Comparison of ENCODE assay signal across 13 cellular contexts in genomic region chr1:149841597-149842238, GRCh38. TPM values are rescaled to one million over a fixed set of nuclear protein-coding genes. Genes with fewer than 3 reads are reported as not detected.
A peak's percentile ranks its signal among the peaks of the same experiment; 100 is the strongest.
DNase-seq lines count a peak whose midpoint lies in the region; ATAC-seq and TF ChIP-seq lines count a peak whose summit lies in the region.
"Not testable (repeated sequence)": the region's sequence is repeated elsewhere in the genome, so short reads cannot be mapped to it uniquely, and the experiment has no call there.
"Had no signal": no experiment of that assay in that cellular context is flagged by ENCODE, and none has a peak within 500 bp of the region (broad histone marks: within the 10 kb centered on the region; RNA-seq: fewer than 3 reads in every experiment).

No MANE protein-coding gene starts in this region.

- ATAC-seq in DND-41 (ENCODE audit: insufficient read depth, low read depth) = peak; percentile 54
- ATAC-seq in GM19324 (IDR thresholded peaks at IDR 0.05; ENCODE audit: low FRiP score, unreplicated experiment) = peak; percentile 40
- ATAC-seq in GM21576 (IDR thresholded peaks at IDR 0.05; ENCODE audit: unreplicated experiment) = peak; percentile 21
- peak; percentile 25 for ATAC-seq in HG02938 (IDR thresholded peaks at IDR 0.05; ENCODE audit: unreplicated experiment)
- ATAC-seq in HG03354 (IDR thresholded peaks at IDR 0.05; ENCODE audit: poor library complexity, severe bottlenecking, unreplicated experiment) = peak; percentile 46
- peak; percentile 61 to 67 for ATAC-seq in activated CD4-positive, CD25-positive, alpha-beta regulatory T cell treated with anti-CD3 and anti-CD28 coated beads, Interleukin-2, amount 50 U/mL, for 24 hours
- peak; percentile 72 to 79 (median 75) for ATAC-seq in heart left ventricle
- peak; percentile 85 for ATAC-seq in sciatic nerve

- H3K4me3 ChIP-seq in DND-41 (ENCODE audit: low read depth in 1 of 2, low read length in 2 of 2); heart left ventricle: not testable (repeated sequence)

- peaks cover 12% of the 10 kb centered on the region; the same call in 1 of the 2 replicates for H4K20me1 ChIP-seq in DND-41 (ENCODE audit: insufficient read depth, low read length)

- peaks cover 33% of the 10 kb centered on the region for H3K79me2 ChIP-seq in DND-41 (ENCODE audit: insufficient read depth, low read length)

- WGBS in heart left ventricle, 4 donors = no CpG with 5 or more reads among the region's 53 CpGs

- intact Hi-C loops in heart left ventricle (cut with DNase I); sciatic nerve (cut with DNase I): not testable (repeated sequence)

- H3K27me3 ChIP-seq in DND-41 (ENCODE audit: insufficient read depth, low read length, poor library complexity); heart left ventricle: not testable (repeated sequence)

- H3K36me3 ChIP-seq in DND-41 (ENCODE audit: insufficient read depth, low read length) = peaks cover 14% of the 10 kb centered on the region
- not testable (repeated sequence) for H3K36me3 ChIP-seq in heart left ventricle

- not testable (repeated sequence) for TF ChIP-seq CTCF in DND-41 (IDR thresholded peaks at IDR 0.05; ENCODE audit: borderline replicate concordance, extremely low read depth, low read length, poor library complexity, severe bottlenecking); heart left ventricle (IDR thresholded peaks at IDR 0.05)

- DNase-seq in DND-41; heart left ventricle; sciatic nerve (ENCODE audit: low spot score): not testable (repeated sequence)

- not testable (repeated sequence) for H3K9me3 ChIP-seq in DND-41 (ENCODE audit: insufficient read depth, low read length, severe bottlenecking); heart left ventricle

- not testable (repeated sequence) for H3K4me2 ChIP-seq in DND-41 (ENCODE audit: insufficient read depth, low read length)

- not testable (repeated sequence) for TF ChIP-seq POLR2A in heart left ventricle (IDR thresholded peaks at IDR 0.05)

- not testable (repeated sequence) for H3K9ac ChIP-seq in DND-41 (ENCODE audit: low read depth, low read length)

- H3K27ac ChIP-seq in DND-41 (ENCODE audit: low read length); heart left ventricle: not testable (repeated sequence)

- H2AFZ ChIP-seq in DND-41 (ENCODE audit: low read depth, low read length) = not testable (repeated sequence)

- H3K4me1 ChIP-seq in DND-41 (ENCODE audit: insufficient read depth, low read length) = peaks cover 32% of the 10 kb centered on the region
- peaks cover 0 to 31% (median 22%) of the 10 kb centered on the region in 12 donors for H3K4me1 ChIP-seq in heart left ventricle

RNA-seq across cellular contexts. Expression of gene BOLA1, which starts 57.6 kb away (rescaled TPM):
- 10 to 100 TPM; 12.5 to 39.4 (median 14.0) TPM for total RNA-seq in heart left ventricle
- 10 to 100 TPM; 16.2 to 40.7 TPM for polyA plus RNA-seq in heart left ventricle
- total RNA-seq in sciatic nerve = 13.7 TPM

RNA-seq across cellular contexts. Expression of gene FCGR1A, which starts 59.2 kb away (rescaled TPM):
- total RNA-seq in heart left ventricle (10 to 100 TPM in 1 of 9 donors, 1 to 10 TPM in 6, under 1 TPM in 1, not detected in 1; 0.37 to 52.0 (median 1.9) TPM), sciatic nerve (36.5 TPM)
- 1 to 10 TPM; 1.1 to 2.7 TPM for polyA plus RNA-seq in heart left ventricle
- total RNA-seq: activated T-helper 2 cell treated with anti-CD3 and anti-CD28 coated beads, Interferon-gamma antibody, Interleukin-2, Interleukin-4, amounts not matched to agents 10 μg/mL and 5 μg/mL and 100 μg/mL, durations not matched to agents 14 hours and 24 hours and 36 hours; glomerular endothelial cell; H9; mesothelial cell of epicardium; osteoblast had no signal

Comparison
In these comparisons a context has a peak if more than half of its experiments do, and no peak if none do; other contexts are left out.
1. ATAC-seq: peak in every context shown above with its lines; median percentile 85 in sciatic nerve; 75 in heart left ventricle; 64 in activated CD4-positive, CD25-positive, alpha-beta regulatory T cell treated with anti-CD3 and anti-CD28 coated beads, Interleukin-2, amount 50 U/mL, for 24 hours; 54 in DND-41; 46 in HG03354; 40 in GM19324; 25 in HG02938; 21 in GM21576.